ENCODE assay signal across 11 cellular contexts in the genomic region with DNA sequence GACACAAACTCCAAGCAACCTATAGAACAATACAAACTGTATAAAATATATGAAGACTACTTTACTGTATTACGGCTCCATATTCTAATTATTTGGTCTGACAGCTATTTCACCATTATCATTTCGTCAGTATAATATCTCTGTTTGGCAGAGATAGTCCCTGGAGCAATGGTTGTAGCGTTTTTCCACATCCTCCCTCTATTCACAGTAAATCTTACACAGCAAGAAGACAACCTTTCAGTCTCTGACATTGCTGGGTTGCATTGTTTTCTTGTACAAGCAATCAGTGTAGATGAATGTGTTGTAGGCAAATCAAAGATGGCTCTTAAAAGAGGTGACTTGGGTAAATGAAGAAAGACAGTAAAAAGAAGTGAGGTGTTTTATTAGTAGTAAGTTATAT.
"Had no signal": no experiment of that assay in that cellular context is flagged by ENCODE, and none has a peak within 500 bp of the region (broad histone marks: within the 10 kb centered on the region; RNA-seq: fewer than 3 reads in every experiment).

No MANE protein-coding gene starts in this region.

- H3K4me2 ChIP-seq: GM23338 had no signal

- H3K27ac ChIP-seq: GM23248 had no signal

- H3K4me3 ChIP-seq: GM23248, GM23338, HAP-1 had no signal

- H3K36me3 ChIP-seq: HAP-1 had no signal

- H2AFZ ChIP-seq: GM23248, GM23338 had no signal

- H3K9me3 ChIP-seq: HAP-1 had no signal

- FAIRE-seq: H1, H54 had no signal

- H3K9ac ChIP-seq: GM23248 had no signal

- ATAC-seq: GM23338, HCT116 had no signal

- DNase-seq: GM23248, GOT3, H7, H9, HCEC 1CT, HFFc6 had no signal
